Comparison of ENCODE assay signal across 24 cellular contexts in genomic region chr2:65834657-65835056, GRCh38.
DNase-seq lines count a peak whose midpoint lies in the region; FAIRE-seq and TF ChIP-seq lines count a peak whose summit lies in the region.
"Had no signal": no experiment of that assay in that cellular context is flagged by ENCODE, and none has a peak within 500 bp of the region (broad histone marks: within the 10 kb centered on the region; RNA-seq: fewer than 3 reads in every experiment).

No MANE protein-coding gene starts in this region.

- no peaks in the 10 kb centered on the region for H3K79me2 ChIP-seq in H1 (ENCODE audit: control insufficient read depth in 1 of 2, insufficient read depth in 2 of 2, low read length in 2 of 2)
- no peaks in the 10 kb centered on the region for H3K79me2 ChIP-seq in neural progenitor cell (ENCODE audit: low read depth)

- peak overlapping the region; percentile 99; the same call in 1 of the 2 replicates for H2AFZ ChIP-seq in H1 (ENCODE audit: low read length)
- peak overlapping the region; percentile 51 for H2AFZ ChIP-seq in neural progenitor cell (replicated peaks)
- H2AFZ ChIP-seq: PC-9 had no signal

- no peaks in the 10 kb centered on the region for H3K23me2 ChIP-seq in H1 (ENCODE audit: low read depth, low read length)

- POLR2A ChIA-PET in H1 (lab: Charles Lee; ENCODE audit: partially characterized antibody): no interaction called here

- H3K4me3 Mint-ChIP-seq in neural progenitor cell: peak overlapping the region; percentile 6
- H3K4me3 Mint-ChIP-seq: CD4-positive, alpha-beta T cell had no signal

- H3K4me1 Mint-ChIP-seq in neural progenitor cell: peaks cover 21% of the 10 kb centered on the region

- H3K27me3 ChIP-seq in H1 (replicated peaks in 1 of 4; ENCODE audit: control insufficient read depth in 3 of 4, extremely low read depth in 1 of 4, insufficient read depth in 3 of 4, low read length in 3 of 4): no peaks in the 10 kb centered on the region
- no peaks in the 10 kb centered on the region for H3K27me3 ChIP-seq in neural progenitor cell
- no peaks in the 10 kb centered on the region for H3K27me3 ChIP-seq in uterus
- H3K27me3 ChIP-seq in sigmoid colon: no peaks in the 10 kb centered on the region
- H3K27me3 ChIP-seq: BLaER1 treated with 17β-estradiol and CSF1 and Interleukin-3, amounts not matched to agents 10 nM and 100 nM; SJCRH30 had no signal

- no peak overlapping the region for H2BK12ac ChIP-seq in H1 (ENCODE audit: low read depth, low read length)

- 83% methylated on average over 3 of the region's 3 CpGs; no CpG with 5 or more reads in 1 of the 2 experiments for WGBS in H1 (ENCODE audit: extremely low coverage in 1 of 2, insufficient coverage in 1 of 2, insufficient read length in 1 of 2, insufficient replicate concordance in 2 of 2, low coverage in 1 of 2, low lambda C conversion rate in 2 of 2, missing lambda C conversion rate in 1 of 2), 2 experiments
- WGBS in sigmoid colon, 2 donors: 89 to 91% methylated on average over 3 of the region's 3 CpGs

- H3K4ac ChIP-seq in H1 (replicated peaks; ENCODE audit: insufficient read length, low read depth, low read length): no peak overlapping the region

- H3K36me3 ChIP-seq in H1 (ENCODE audit: control insufficient read depth in 2 of 4, insufficient read depth in 4 of 4, low read length in 3 of 4) (no peaks in the 10 kb centered on the region), neural progenitor cell (no peaks in the 10 kb centered on the region), uterus (no peaks in the 10 kb centered on the region), sigmoid colon (no peaks in the 10 kb centered on the region)
- H3K36me3 ChIP-seq: BLaER1 treated with 17β-estradiol and CSF1 and Interleukin-3, amounts not matched to agents 10 nM and 100 nM; SJCRH30 had no signal

- H3K9ac ChIP-seq in H1 (replicated peaks in 1 of 4; ENCODE audit: extremely low read depth in 1 of 4, low read depth in 3 of 4, low read length in 3 of 4): no peak overlapping the region
- H3K9ac ChIP-seq in neural progenitor cell: no peak overlapping the region
- H3K9ac ChIP-seq: BLaER1 treated with 17β-estradiol and CSF1 and Interleukin-3, amounts not matched to agents 10 nM and 100 nM; KMS-11 had no signal

- H3K79me1 ChIP-seq in H1 (ENCODE audit: low read depth, low read length): no peaks in the 10 kb centered on the region

- H3K4me3 ChIP-seq in H1 (ENCODE audit: extremely low read depth in 1 of 4, insufficient read depth in 2 of 4, low read depth in 3 of 4, low read length in 4 of 4) (no peak overlapping the region; a peak in 1 of 8 replicates), neural progenitor cell (no peak overlapping the region), uterus (no peak overlapping the region), sigmoid colon (no peak overlapping the region)
- H3K4me3 ChIP-seq: BLaER1 treated with 17β-estradiol and CSF1 and Interleukin-3, amounts not matched to agents 10 nM and 100 nM; GM12878; PC-9; SJCRH30 had no signal

- H3K27ac Mint-ChIP-seq in neural progenitor cell: peak overlapping the region; percentile 85
- H3K27ac Mint-ChIP-seq: CD4-positive, alpha-beta T cell had no signal

- no peak overlapping the region for H4K5ac ChIP-seq in H1 (ENCODE audit: insufficient read length, low read depth, low read length)

- H2BK120ac ChIP-seq in H1 (replicated peaks; ENCODE audit: low read depth, low read length): no peak overlapping the region

- TF ChIP-seq POLR2A in H1 (IDR thresholded peaks at IDR 0.05; ENCODE audit: control extremely low read depth in 1 of 2, low read depth in 2 of 2, low read length in 2 of 2) (no peak), uterus (IDR thresholded peaks at IDR 0.05) (no peak), sigmoid colon (IDR thresholded peaks at IDR 0.05) (no peak)

- H3K9me3 ChIP-seq in H1 (ENCODE audit: insufficient read depth in 2 of 2, low read depth in 1 of 2, low read length in 1 of 2): no peaks in the 10 kb centered on the region
- no peaks in the 10 kb centered on the region for H3K9me3 ChIP-seq in neural progenitor cell (ENCODE audit: low read depth)
- no peaks in the 10 kb centered on the region for H3K9me3 ChIP-seq in uterus
- no peaks in the 10 kb centered on the region for H3K9me3 ChIP-seq in sigmoid colon
- H3K9me3 ChIP-seq: BLaER1 treated with 17β-estradiol and CSF1 and Interleukin-3, amounts not matched to agents 10 nM and 100 nM; SJCRH30 had no signal

- H3K36me3 Mint-ChIP-seq in neural progenitor cell: no peaks in the 10 kb centered on the region

- peak overlapping the region; percentile 28; the same call in 1 of the 2 replicates for H3K18ac ChIP-seq in H1 (ENCODE audit: extremely low read depth, low read length)

- H3K4me2 ChIP-seq in H1 (ENCODE audit: insufficient read depth in 1 of 2, low read depth in 2 of 2, low read length in 2 of 2) (peak overlapping the region; percentile 31 to 38; a peak in 1 of 4 replicates), neural progenitor cell (peak overlapping the region; percentile 60)
- H3K4me2 ChIP-seq: BLaER1 treated with 17β-estradiol and CSF1 and Interleukin-3, amounts not matched to agents 10 nM and 100 nM; KMS-11; PC-9 had no signal

- H2AK5ac ChIP-seq in H1 (ENCODE audit: low read depth, low read length): no peak overlapping the region

- no peak overlapping the region for H2BK15ac ChIP-seq in H1 (ENCODE audit: low read length)

- H4K8ac ChIP-seq in H1 (ENCODE audit: extremely low read depth, insufficient read depth, low read length): no peak overlapping the region

- TF ChIP-seq EP300 in H1 (IDR thresholded peaks at IDR 0.05; ENCODE audit: borderline replicate concordance in 1 of 2, low read depth in 2 of 2, low read length in 2 of 2) (no peak), sigmoid colon (IDR thresholded peaks at IDR 0.05) (no peak)

- peak; percentile 12 for DNase-seq in NCI-H446 treated with DMSO at 0.1 percent for 48 hours (lab: John Stamatoyannopoulos, UW)
- DNase-seq in H1 (ENCODE audit: low read depth in 1 of 2, low spot score in 2 of 2): no peak
- DNase-seq in neural progenitor cell (ENCODE audit: low spot score): no peak
- DNase-seq in uterus: peak; percentile 22 to 23
- no peak for DNase-seq in NCI-H510A treated with DMSO at 0.1 percent for 48 hours (lab: John Stamatoyannopoulos, UW)
- DNase-seq in LoVo (ENCODE audit: low spot score): no peak
- DNase-seq in sigmoid colon: no peak
- DNase-seq: AML-193; CD4-positive, alpha-beta T cell; DMS53; GOT3; IMR-90; NCI-H1092; NCI-H1417 treated with DMSO at 0.1 percent for 48 hours; NCI-H2081; NCI-H2171; NCI-H526 treated with DMSO at 0.1 percent for 48 hours; PC-9; SJCRH30 had no signal

- H3F3A ChIP-seq in neural progenitor cell (ENCODE audit: low read depth): peaks cover 9% of the 10 kb centered on the region

- H3K4me1 ChIP-seq in H1 (replicated peaks in 1 of 4; ENCODE audit: control insufficient read depth in 3 of 4, insufficient read depth in 4 of 4, low read length in 3 of 4) (peaks cover 0 to 9% (median 4%) of the 10 kb centered on the region in 4 experiments; a peak in 5 of 7 replicates), neural progenitor cell (peaks cover 22% of the 10 kb centered on the region), uterus (no peaks in the 10 kb centered on the region), sigmoid colon (no peaks in the 10 kb centered on the region)
- H3K4me1 ChIP-seq: BLaER1 treated with 17β-estradiol and CSF1 and Interleukin-3, amounts not matched to agents 10 nM and 100 nM; SJCRH30 had no signal

- no peaks in the 10 kb centered on the region for H3K9me3 Mint-ChIP-seq in neural progenitor cell
- H3K9me3 Mint-ChIP-seq: CD4-positive, alpha-beta T cell had no signal

- no peak overlapping the region for H3K27ac ChIP-seq in H1 (ENCODE audit: low read depth, low read length)
- H3K27ac ChIP-seq in neural progenitor cell: no peak overlapping the region
- no peak overlapping the region for H3K27ac ChIP-seq in uterus
- H3K27ac ChIP-seq in sigmoid colon: no peak overlapping the region
- H3K27ac ChIP-seq: BLaER1 treated with 17β-estradiol and CSF1 and Interleukin-3, amounts not matched to agents 10 nM and 100 nM; KMS-11; PC-9; SJCRH30 had no signal

- H3K27me3 Mint-ChIP-seq in neural progenitor cell (ENCODE audit: insufficient read depth, low read depth): no peaks in the 10 kb centered on the region

- intact Hi-C loops in uterus (cut with DNase I; ENCODE audit: low total_unique reads) (no loop called here), sigmoid colon (cut with DNase I) (no loop called here)

- no peak overlapping the region for H3K23ac ChIP-seq in H1 (ENCODE audit: insufficient read length)

- H2BK20ac ChIP-seq in H1 (ENCODE audit: low read length): no peak overlapping the region

- no peak for TF ChIP-seq RAD21 in H1 (IDR thresholded peaks at IDR 0.05 in 1 of 2, conservative IDR thresholded peaks at IDR 0.05 in 1 of 2; ENCODE audit: low read depth in 2 of 2, low read length in 2 of 2)

- TF ChIP-seq CTCF in H1 (IDR thresholded peaks at IDR 0.05; ENCODE audit: control extremely low read depth in 1 of 3, insufficient read depth in 1 of 3, low read depth in 1 of 3, low read length in 3 of 3): no peak
- no peak for TF ChIP-seq CTCF in neural progenitor cell (IDR thresholded peaks at IDR 0.05)
- no peak for TF ChIP-seq CTCF in uterus (IDR thresholded peaks at IDR 0.05)
- no peak for TF ChIP-seq CTCF in sigmoid colon (IDR thresholded peaks at IDR 0.05)

- H3K56ac ChIP-seq in H1 (replicated peaks; ENCODE audit: insufficient read length, low read depth, low read length): no peak overlapping the region

- H4K20me1 ChIP-seq in H1 (replicated peaks in 1 of 2; ENCODE audit: control insufficient read depth in 1 of 2, insufficient read depth in 2 of 2, low read length in 2 of 2) (no peaks in the 10 kb centered on the region), neural progenitor cell (ENCODE audit: low read depth) (no peaks in the 10 kb centered on the region)
- H4K20me1 ChIP-seq: BLaER1 treated with 17β-estradiol and CSF1 and Interleukin-3, amounts not matched to agents 10 nM and 100 nM had no signal

- CTCF ChIA-PET in H1 (lab: Charles Lee; ENCODE audit: partially characterized antibody): interaction anchor here (1.7 kb wide), 1 partner anchor 9 kb away, joined by 5 read pairs; no protein-coding TSS in a partner anchor

- no peak overlapping the region for H3K14ac ChIP-seq in H1 (ENCODE audit: insufficient read length)

- no peak for FAIRE-seq in H1 (lab: Jason Lieb, UNC)
- FAIRE-seq: A204.1, D721Med, GM12878 had no signal

- H4K91ac ChIP-seq in H1 (replicated peaks; ENCODE audit: insufficient read length, low read length): no peak overlapping the region

- H2BK5ac ChIP-seq in H1 (ENCODE audit: low read depth, low read length): no peak overlapping the region

TF ChIP-seq in H1, 55 proteins besides CTCF, POLR2A, EP300 and RAD21:
- no peak for TF ChIP-seq SIX5 (IDR thresholded peaks at IDR 0.05; ENCODE audit: low read depth, low read length)

Comparison
In these comparisons a context has a peak if more than half of its experiments do, and no peak if none do; other contexts are left out.
1. DNase-seq: peak in NCI-H446 treated with DMSO at 0.1 percent for 48 hours (single experiment) and uterus (2 of 2); none in H1 (0 of 2), neural progenitor cell (single experiment), NCI-H510A treated with DMSO at 0.1 percent for 48 hours (single experiment), LoVo (single experiment) and sigmoid colon (single experiment).